ENCODE assay signal across 8 cellular contexts in genomic region chr3:105752791-105753415, GRCh38.
DNase-seq lines count a peak whose midpoint lies in the region; ATAC-seq and TF ChIP-seq lines count a peak whose summit lies in the region.

No MANE protein-coding gene starts in this region.

- peak; percentile 19 for DNase-seq in stimulated activated CD4-positive, alpha-beta T cell treated with anti-CD3 and anti-CD28 coated beads, Interleukin-4, amount 100 ng/mL, for 1 hour
- DNase-seq in stimulated activated CD4-positive, alpha-beta T cell treated with anti-CD3 and anti-CD28 coated beads, Interleukin-1b, Interleukin-23, amount 100 ng/mL, for 48 hours: no peak
- DNase-seq in OCI-LY7 (ENCODE audit: low spot score) (peak; percentile 26), stomach (no peak), omental fat pad (ENCODE audit: low spot score) (no peak)
- peak; percentile 86 for DNase-seq in central memory CD4-positive, alpha-beta T cell

- H3K9me3 ChIP-seq in OCI-LY7 (ENCODE audit: low read length) (peaks cover 8% of the 10 kb centered on the region; the same call in 1 of the 2 replicates), stomach (no peaks in the 10 kb centered on the region)

- intact Hi-C loops in OCI-LY7 (cut with micrococcal nuclease; ENCODE audit: unreplicated experiment) (loop anchor here (5.0 kb wide), 2 partner anchors 44 to 504 kb away; no protein-coding TSS in a partner anchor), stomach (cut with DNase I; ENCODE audit: low total_unique reads) (no loop called here)

- H3K36me3 ChIP-seq in OCI-LY7 (ENCODE audit: insufficient read depth, low read length) (peaks cover 13% of the 10 kb centered on the region), stomach (peaks cover 0 to 7% (median 1%) of the 10 kb centered on the region in 4 donors)

- TF ChIP-seq EP300 in stomach (IDR thresholded peaks at IDR 0.05): no peak

- H3K27ac ChIP-seq in OCI-LY7 (ENCODE audit: low read depth, low read length, poor library complexity, severe bottlenecking): peak overlapping the region; percentile 64
- H3K27ac ChIP-seq in stomach: peak overlapping the region in 4 of 5 donors; percentile 26 to 69 (median 48)

- no peak for ATAC-seq in HG03520 (IDR thresholded peaks at IDR 0.05; ENCODE audit: unreplicated experiment)
- ATAC-seq in omental fat pad (ENCODE audit: low FRiP score): no peak
- ATAC-seq in HG03135 (IDR thresholded peaks at IDR 0.05; ENCODE audit: unreplicated experiment): no peak

- no peaks in the 10 kb centered on the region for H3K79me2 ChIP-seq in OCI-LY7 (ENCODE audit: insufficient read depth, low read depth, low read length)

- H3K4me3 ChIP-seq in OCI-LY7 (ENCODE audit: low read depth, low read length, poor library complexity, severe bottlenecking) (peak overlapping the region; percentile 9), stomach (no peak overlapping the region)

- no peaks in the 10 kb centered on the region for H4K20me1 ChIP-seq in OCI-LY7 (ENCODE audit: insufficient read depth, low read length)

- H3K4me1 ChIP-seq in OCI-LY7 (ENCODE audit: insufficient read depth, low read length, poor library complexity, severe bottlenecking) (peaks cover 31% of the 10 kb centered on the region), stomach (peaks cover 6 to 36% (median 14%) of the 10 kb centered on the region in 4 donors)

- H3K27me3 ChIP-seq in stomach: no peaks in the 10 kb centered on the region

- CTCF ChIA-PET in OCI-LY7 (lab: Charles Lee; ENCODE audit: unreplicated experiment): no interaction called here

- TF ChIP-seq POLR2A in stomach (IDR thresholded peaks at IDR 0.05): no peak

- POLR2A ChIA-PET in OCI-LY7 (lab: Charles Lee): no interaction called here

- BruUV-seq in OCI-LY7 (replicated peaks; lab: Mats Ljungman, UMichigan): no TSS peak

- H3K4me2 ChIP-seq in OCI-LY7 (ENCODE audit: low read length): peak overlapping the region; percentile 60

- peak overlapping the region; percentile 38; the same call in 1 of the 2 replicates for H2AFZ ChIP-seq in OCI-LY7 (ENCODE audit: low read length)

- WGBS in stomach, 5 donors: 54 to 75% (median 57%) methylated on average over 1 of the region's 1 CpG

- H3K9me2 ChIP-seq in OCI-LY7 (ENCODE audit: insufficient read depth, low read length): no peaks in the 10 kb centered on the region

- TF ChIP-seq CTCF in OCI-LY7 (conservative IDR thresholded peaks at IDR 0.05; ENCODE audit: low read length) (no peak), stomach (IDR thresholded peaks at IDR 0.05) (no peak), omental fat pad (IDR thresholded peaks at IDR 0.05) (no peak)

Comparison
In these comparisons a context has a peak if more than half of its experiments do, and no peak if none do; other contexts are left out.
1. DNase-seq: peak in stimulated activated CD4-positive, alpha-beta T cell treated with anti-CD3 and anti-CD28 coated beads, Interleukin-4, amount 100 ng/mL, for 1 hour (single experiment), OCI-LY7 (single experiment) and central memory CD4-positive, alpha-beta T cell (single experiment); none in stimulated activated CD4-positive, alpha-beta T cell treated with anti-CD3 and anti-CD28 coated beads, Interleukin-1b, Interleukin-23, amount 100 ng/mL, for 48 hours (single experiment), stomach (single experiment) and omental fat pad (single experiment).